ENCODE assay signal across 18 cellular contexts in genomic region chr6:25535302-25536225, GRCh38.
"Had no signal": no experiment of that assay in that cellular context is flagged by ENCODE, and none has a peak within 500 bp of the region (broad histone marks: within the 10 kb centered on the region; RNA-seq: fewer than 3 reads in every experiment).

No MANE protein-coding gene starts in this region.

- DNase-seq: effector memory CD8-positive, alpha-beta T cell; foreskin keratinocyte; head of caudate nucleus; hippocampal formation; left colon; left ventricle myocardium superior; mesenchymal stem cell; midbrain; occipital lobe; pancreas; retina; spleen; stimulated activated CD4-positive, alpha-beta T cell treated with anti-CD3 and anti-CD28 coated beads, Interleukin-2, amount 100 ng/mL, for 24 hours; stimulated activated CD4-positive, alpha-beta T cell treated with anti-CD3 and anti-CD28 coated beads, Interleukin-4, amount 100 ng/mL, for 4 hours; stimulated activated naive CD4-positive, alpha-beta T cell; stomach; substantia nigra; transverse colon had no signal
